21 cellular contexts compared by ENCODE assay signal in genomic region chr5:2876183-2876582, GRCh38.
"Had no signal": no experiment of that assay in that cellular context is flagged by ENCODE, and none has a peak within 500 bp of the region (broad histone marks: within the 10 kb centered on the region; RNA-seq: fewer than 3 reads in every experiment).

No MANE protein-coding gene starts in this region.

- H3K9me3 ChIP-seq: neutrophil, pancreas had no signal

- H3K4me3 ChIP-seq: esophagus squamous epithelium, left lung, pancreas, transverse colon had no signal

- ATAC-seq: left lung, pancreas, right cardiac atrium had no signal

- FAIRE-seq: astrocyte, pancreas had no signal

- DNase-seq: activated CD4-positive, alpha-beta memory T cell treated with anti-CD3 and anti-CD28 coated beads for 36 hours; activated CD4-positive, alpha-beta T cell treated with anti-CD3 and anti-CD28 coated beads, Interleukin-2, amount 10 ng/mL, durations not matched to agents 24 days and 14 days; activated CD8-positive, alpha-beta memory T cell treated with anti-CD3 and anti-CD28 coated beads, Interleukin-2, amount 50 U/mL, for 4 hours; activated effector memory CD4-positive, alpha-beta T cell treated with anti-CD3 and anti-CD28 coated beads, Interleukin-2, amount 50 U/mL, for 16 hours; activated naive CD4-positive, alpha-beta T cell treated with anti-CD3 and anti-CD28 coated beads, Interleukin-2, amount 10 ng/mL, durations not matched to agents 7 days and 5 days; activated naive CD8-positive, alpha-beta T cell treated with anti-CD3 and anti-CD28 coated beads, Interleukin-2, amount 10 ng/mL, durations not matched to agents 7 days and 5 days; activated T-cell treated with anti-CD3 and anti-CD28 coated beads, Interleukin-2, amount 50 U/mL, for 1 hour; brain microvascular endothelial cell; effector CD4-positive, alpha-beta T cell; esophagus squamous epithelium; foreskin melanocyte; left lung; naive B cell; nephron progenitor cell; pancreas; right cardiac atrium; stimulated activated CD4-positive, alpha-beta T cell treated with anti-CD3 and anti-CD28 coated beads, Interleukin-2, amount 100 ng/mL, for 48 hours; stimulated activated naive CD4-positive, alpha-beta T cell treated with Interleukin-2 at 50 U/mL for 16 hours; transverse colon had no signal

- H3K4me1 ChIP-seq: esophagus squamous epithelium, left lung, pancreas, transverse colon had no signal

- H3K27ac ChIP-seq: brain microvascular endothelial cell, esophagus squamous epithelium, left lung, neutrophil, pancreas, transverse colon had no signal

- H3K27me3 ChIP-seq: brain microvascular endothelial cell, esophagus squamous epithelium, left lung, neutrophil, pancreas, transverse colon had no signal

- H3K36me3 ChIP-seq: brain microvascular endothelial cell, esophagus squamous epithelium, left lung, neutrophil, pancreas, transverse colon had no signal
